10 cellular contexts compared by ENCODE assay signal in genomic region chr7:150739045-150739432, GRCh38. TPM values are rescaled to one million over a fixed set of nuclear protein-coding genes. Genes with fewer than 3 reads are reported as not detected.
DNase-seq lines count a peak whose midpoint lies in the region; ATAC-seq and TF ChIP-seq lines count a peak whose summit lies in the region.
"Had no signal": no experiment of that assay in that cellular context is flagged by ENCODE, and none has a peak within 500 bp of the region (broad histone marks: within the 10 kb centered on the region; RNA-seq: fewer than 3 reads in every experiment).

No MANE protein-coding gene starts in this region.

- no peaks in the 10 kb centered on the region for H3K27me3 ChIP-seq in CD8-positive, alpha-beta memory T cell (ENCODE audit: insufficient read depth, low read length, poor library complexity, severe bottlenecking)
- no peaks in the 10 kb centered on the region for H3K27me3 ChIP-seq in body of pancreas
- no peaks in the 10 kb centered on the region for H3K27me3 ChIP-seq in muscle layer of duodenum (ENCODE audit: low read depth, low read length)

- peak overlapping the region; percentile 91 to 100 (median 97) for H3K4me3 Mint-ChIP-seq in CD8-positive, alpha-beta memory T cell

- no peaks in the 10 kb centered on the region for H3K9me3 ChIP-seq in CD8-positive, alpha-beta memory T cell (ENCODE audit: low read length)
- H3K9me3 ChIP-seq in body of pancreas (no peaks in the 10 kb centered on the region), muscle layer of duodenum (ENCODE audit: control insufficient read depth in 1 of 2, low read length in 2 of 2) (no peaks in the 10 kb centered on the region)

- H3K27ac ChIP-seq in CD8-positive, alpha-beta memory T cell (ENCODE audit: low read depth, low read length) = peak overlapping the region; percentile 82
- peak overlapping the region in 1 of 4 donors; percentile 38 for H3K27ac ChIP-seq in body of pancreas
- peak overlapping the region; percentile 83 for H3K27ac ChIP-seq in muscle layer of duodenum (ENCODE audit: low read length)

- H3K4me3 ChIP-seq in CD8-positive, alpha-beta memory T cell (ENCODE audit: low read length) = peak overlapping the region; percentile 97
- no peak overlapping the region for H3K4me3 ChIP-seq in body of pancreas
- H3K4me3 ChIP-seq in muscle layer of duodenum (ENCODE audit: low read depth in 1 of 2, low read length in 2 of 2) = peak overlapping the region; percentile 31 to 67

- H3K9me3 Mint-ChIP-seq in CD8-positive, alpha-beta memory T cell = peaks cover 0 to 3% (median 0%) of the 10 kb centered on the region in 5 donors

- H3K4me1 ChIP-seq in CD8-positive, alpha-beta memory T cell (ENCODE audit: insufficient read depth, low read length) = peaks cover 67% of the 10 kb centered on the region
- H3K4me1 ChIP-seq in body of pancreas = peaks cover 8% of the 10 kb centered on the region
- peaks cover 0 to 15% of the 10 kb centered on the region in 2 donors for H3K4me1 ChIP-seq in muscle layer of duodenum (ENCODE audit: control insufficient read depth in 1 of 2, insufficient read depth in 2 of 2, low read length in 2 of 2)

- TF ChIP-seq POLR2A in body of pancreas (IDR thresholded peaks at IDR 0.05) = no peak

- POLR2A ChIA-PET in CD8-positive, alpha-beta memory T cell (lab: Charles Lee) = interaction anchor here (0.7 to 3.0 kb wide), 10 partner anchors 9 to 290 kb away, joined by 3 to 17 read pairs (median 3); partner anchors contain the start of genes GIMAP1, GIMAP6 and GIMAP7

- no peaks in the 10 kb centered on the region for H3K27me3 Mint-ChIP-seq in CD8-positive, alpha-beta memory T cell

- peaks cover 64 to 74% (median 70%) of the 10 kb centered on the region in 3 donors for H3K4me1 Mint-ChIP-seq in CD8-positive, alpha-beta memory T cell

- H3K36me3 Mint-ChIP-seq in CD8-positive, alpha-beta memory T cell = peaks cover 54 to 72% (median 63%) of the 10 kb centered on the region in 3 donors

- TF ChIP-seq CTCF in LNCAP (IDR thresholded peaks at IDR 0.05) = peak; percentile 57
- TF ChIP-seq CTCF in body of pancreas (IDR thresholded peaks at IDR 0.05) = peak in 6 of 7 experiments; percentile 10 to 61 (median 32)

- peaks cover 62% of the 10 kb centered on the region for H3K36me3 ChIP-seq in CD8-positive, alpha-beta memory T cell (ENCODE audit: insufficient read depth, low read length)
- H3K36me3 ChIP-seq in body of pancreas (replicated peaks in 1 of 2; ENCODE audit: insufficient read depth in 1 of 2, low read depth in 2 of 2) (no peaks in the 10 kb centered on the region), muscle layer of duodenum (ENCODE audit: control insufficient read depth in 1 of 2, insufficient read depth in 2 of 2, low read length in 2 of 2) (no peaks in the 10 kb centered on the region)

- ATAC-seq in body of pancreas = peak; percentile 43
- no peak for ATAC-seq in HG02642 (IDR thresholded peaks at IDR 0.05; ENCODE audit: poor library complexity, unreplicated experiment)
- ATAC-seq in GM21390 (IDR thresholded peaks at IDR 0.05; ENCODE audit: unreplicated experiment) = no peak

- intact Hi-C loops in body of pancreas (cut with DNase I) = no loop called here

- CTCF ChIA-PET in CD8-positive, alpha-beta memory T cell (lab: Charles Lee) = interaction anchor here (0.8 to 3.0 kb wide), 10 partner anchors 16 to 300 kb away, joined by 3 to 17 read pairs (median 5); partner anchors contain the start of genes GIMAP1, GIMAP4, GIMAP7 and GIMAP8

- no peak for DNase-seq in CD8-positive, alpha-beta memory T cell
- DNase-seq in body of pancreas (peak in 2 of 4 donors; percentile 33 to 52), NCI-H1092 treated with DMSO at 0.1 percent for 48 hours (lab: John Stamatoyannopoulos, UW) (no peak)
- no peak for DNase-seq in stimulated activated CD4-positive, alpha-beta T cell treated with anti-CD3 and anti-CD28 coated beads, Interleukin-12 subunit alpha, Interleukin-12 subunit beta, amount 100 ng/mL, for 4 hours
- DNase-seq: DMS79 had no signal

- H3K27ac Mint-ChIP-seq in CD8-positive, alpha-beta memory T cell = peak overlapping the region; percentile 73 to 99 (median 96)

RNA-seq across cellular contexts. Expression of gene GIMAP5, which starts 1.8 kb away (rescaled TPM):
- total RNA-seq in CD8-positive, alpha-beta memory T cell = 10 to 100 TPM; 63.9 to 70.4 TPM
- 475 TPM for polyA plus RNA-seq in CD8-positive, alpha-beta memory T cell
- 10 to 100 TPM in 1 of 2 donors, 1 to 10 TPM in 1; 5.3 to 11.9 TPM for total RNA-seq in body of pancreas
- total RNA-seq: LHCN-M2 had no signal

RNA-seq across cellular contexts. Expression of gene GIMAP1, which starts 22.6 kb away (rescaled TPM):
- total RNA-seq in CD8-positive, alpha-beta memory T cell = 10 to 100 TPM in 1 of 2 experiments, 1 to 10 TPM in 1; 9.8 to 10.0 TPM
- 86.1 TPM for polyA plus RNA-seq in CD8-positive, alpha-beta memory T cell
- total RNA-seq in body of pancreas = 1 to 10 TPM in 1 of 2 donors, under 1 TPM in 1; 0.99 to 3.9 TPM
- total RNA-seq: LHCN-M2 had no signal

RNA-seq across cellular contexts. Expression of gene GIMAP2, which starts 53.5 kb away (rescaled TPM):
- total RNA-seq in CD8-positive, alpha-beta memory T cell = 10 to 100 TPM; 40.4 to 42.9 TPM
- polyA plus RNA-seq in CD8-positive, alpha-beta memory T cell = 88.0 TPM
- 1 to 10 TPM in 1 of 2 donors, under 1 TPM in 1; 0.66 to 3.9 TPM for total RNA-seq in body of pancreas

Comparison
In these comparisons a context has a peak if more than half of its experiments do, and no peak if none do; other contexts are left out.
1. H3K4me3 ChIP-seq: peak in CD8-positive, alpha-beta memory T cell (single experiment) and muscle layer of duodenum (2 of 2); none in body of pancreas (0 of 2).
2. RNA of gene GIMAP5, which starts 1.8 kb away (total RNA-seq): 63.9 to 70.4 TPM in CD8-positive, alpha-beta memory T cell; 5.3 to 11.9 TPM in body of pancreas; every median in the first group is over 4 times any median in the second.
3. RNA of gene GIMAP2, which starts 53.5 kb away (total RNA-seq): 40.4 to 42.9 TPM in CD8-positive, alpha-beta memory T cell; 0.66 to 3.9 TPM in body of pancreas; every median in the first group is over 4 times any median in the second.